In genomic region chr3:105539897-105540296, GRCh38 we compare ENCODE assay signal across 26 cellular contexts.
"Had no signal": no experiment of that assay in that cellular context is flagged by ENCODE, and none has a peak within 500 bp of the region (broad histone marks: within the 10 kb centered on the region; RNA-seq: fewer than 3 reads in every experiment).

No MANE protein-coding gene starts in this region.

- H3K4me3 ChIP-seq: coronary artery, esophagus muscularis mucosa, hepatocyte, left ventricle myocardium inferior, neural progenitor cell, smooth muscle cell, transverse colon had no signal

- FAIRE-seq: frontal cortex had no signal

- H3K4me2 ChIP-seq: hepatocyte, neural progenitor cell, smooth muscle cell had no signal

- H3K27ac ChIP-seq: coronary artery, esophagus muscularis mucosa, hepatocyte, left ventricle myocardium inferior, neural progenitor cell, transverse colon had no signal

- H3K9me3 ChIP-seq: esophagus muscularis mucosa, left ventricle myocardium inferior, transverse colon had no signal

- H2AFZ ChIP-seq: hepatocyte, neural progenitor cell had no signal

- H3K79me2 ChIP-seq: hepatocyte had no signal

- H3K27me3 ChIP-seq: esophagus muscularis mucosa, hepatocyte, neural progenitor cell, transverse colon had no signal

- H3K36me3 ChIP-seq: left ventricle myocardium inferior, neural progenitor cell, transverse colon had no signal

- ATAC-seq: activated CD4-positive, CD25-positive, alpha-beta regulatory T cell treated with anti-CD3 and anti-CD28 coated beads, Interleukin-2, amount 50 U/mL, for 24 hours; activated T-cell treated with anti-CD3 and anti-CD28 coated beads, Interleukin-2, amount 50 U/mL, for 72 hours; naive thymus-derived CD4-positive, alpha-beta T cell; sciatic nerve; stimulated activated naive B cell treated with anti-CD40 and anti-IgM and Interleukin-4, amounts not matched to agents 10 μg/mL and 1 μg/mL and 100 μg/mL, for 72 hours had no signal

- DNase-seq: activated CD4-positive, alpha-beta memory T cell treated with anti-CD3 and anti-CD28 coated beads, Interleukin-2, amount 10 ng/mL, durations not matched to agents 7 days and 5 days; activated CD4-positive, alpha-beta T cell treated with anti-CD3 and anti-CD28 coated beads, Interleukin-2, amount 10 ng/mL, durations not matched to agents 24 days and 14 days; activated effector memory CD4-positive, alpha-beta T cell treated with Interleukin-2 at 50 U/mL for 16 hours; activated naive CD4-positive, alpha-beta T cell treated with anti-CD3 and anti-CD28 coated beads for 36 hours; activated naive CD8-positive, alpha-beta T cell treated with anti-CD3 and anti-CD28 coated beads, Interleukin-2, amount 10 ng/mL, durations not matched to agents 7 days and 5 days; activated T-cell treated with anti-CD3 and anti-CD28 coated beads, Interleukin-2, amount 50 U/mL, for 72 hours; amniotic stem cell; cerebellar nuclear complex; glutamatergic neuron; immature natural killer cell; kidney glomerular epithelial cell; left ventricle myocardium inferior; naive thymus-derived CD4-positive, alpha-beta T cell; stimulated activated CD4-positive, alpha-beta T cell treated with anti-CD3 and anti-CD28 coated beads, Interleukin-15, amount 100 ng/mL, for 24 hours; stimulated activated CD4-positive, alpha-beta T cell treated with anti-CD3 and anti-CD28 coated beads, Interleukin-2, amount 100 ng/mL, for 48 hours; stimulated activated CD8-positive, alpha-beta memory T cell treated with anti-CD3 and anti-CD28 coated beads, Interleukin-4, amount 100 ng/mL, for 48 hours; stimulated activated naive B cell treated with anti-CD40 and anti-IgM and Interleukin-4, amounts not matched to agents 10 μg/mL and 1 μg/mL and 100 μg/mL, for 72 hours; transverse colon had no signal

- H3K4me1 ChIP-seq: esophagus muscularis mucosa, left ventricle myocardium inferior, neural progenitor cell, transverse colon had no signal

- H3K9ac ChIP-seq: neural progenitor cell had no signal
